In genomic region chr15:60396964-60397771, GRCh38 we compare ENCODE assay signal across 8 cellular contexts. TPM values are rescaled to one million over a fixed set of nuclear protein-coding genes. Genes with fewer than 3 reads are reported as not detected.
DNase-seq lines count a peak whose midpoint lies in the region; ATAC-seq and TF ChIP-seq lines count a peak whose summit lies in the region.

No MANE protein-coding gene starts in this region.

- peaks cover 17% of the 10 kb centered on the region for H3K4me1 ChIP-seq in OCI-LY1 (ENCODE audit: insufficient read depth, low read length, severe bottlenecking)

- H4K20me1 ChIP-seq in OCI-LY1 (ENCODE audit: insufficient read depth, low read length): no peaks in the 10 kb centered on the region

- ATAC-seq in GM18867 (IDR thresholded peaks at IDR 0.05; ENCODE audit: unreplicated experiment): peak; percentile 69
- ATAC-seq in HG03045 (IDR thresholded peaks at IDR 0.05; ENCODE audit: unreplicated experiment): peak; percentile 69
- ATAC-seq in omental fat pad (ENCODE audit: low FRiP score): peak; percentile 23

- no peaks in the 10 kb centered on the region for H3K9me2 ChIP-seq in OCI-LY1 (ENCODE audit: low read depth, low read length)

- no peak overlapping the region for H3K27ac ChIP-seq in OCI-LY1 (ENCODE audit: low read depth, low read length, poor library complexity, severe bottlenecking)

- peak overlapping the region; percentile 75 for H3K4me2 ChIP-seq in OCI-LY1 (ENCODE audit: low read length)

- H3K4me3 ChIP-seq in OCI-LY1 (ENCODE audit: low read depth, low read length, poor library complexity, severe bottlenecking) (peak overlapping the region; percentile 62), fibroblast of the aortic adventitia (ENCODE audit: low read depth, low read length) (peak overlapping the region; percentile 97)

- H3K9ac ChIP-seq in OCI-LY1 (ENCODE audit: low read length): peak overlapping the region; percentile 43

- DNase-seq in AG08396 (ENCODE audit: low spot score) (peak; percentile 57), activated T-helper 1 cell treated with Interleukin-2 at 50 U/mL for 16 hours (ENCODE audit: low read depth) (peak; percentile 25), fibroblast of the aortic adventitia (ENCODE audit: low read depth) (peak; percentile 70), omental fat pad (ENCODE audit: low spot score) (peak; percentile 43), midbrain (lab: John Stamatoyannopoulos, UW) (no peak)

- TF ChIP-seq CTCF in OCI-LY1 (IDR thresholded peaks at IDR 0.05; ENCODE audit: low read length): no peak
- no peak for TF ChIP-seq CTCF in fibroblast of the aortic adventitia (IDR thresholded peaks at IDR 0.05; ENCODE audit: insufficient read depth, low read length)
- TF ChIP-seq CTCF in omental fat pad (IDR thresholded peaks at IDR 0.05): no peak

- no peak overlapping the region for H2AFZ ChIP-seq in OCI-LY1 (ENCODE audit: low read length)

- no peaks in the 10 kb centered on the region for H3F3A ChIP-seq in OCI-LY1 (ENCODE audit: insufficient read depth, low read length)

- H3K9me3 ChIP-seq in OCI-LY1 (ENCODE audit: low read length): no peaks in the 10 kb centered on the region

- no peaks in the 10 kb centered on the region for H3K36me3 ChIP-seq in OCI-LY1 (ENCODE audit: insufficient read depth, low read length)

- H3K27me3 ChIP-seq in OCI-LY1 (ENCODE audit: insufficient read depth, low read length): no peaks in the 10 kb centered on the region

- no peaks in the 10 kb centered on the region for H3K79me2 ChIP-seq in OCI-LY1 (ENCODE audit: insufficient read depth, low read length)

RNA-seq across cellular contexts. Expression of gene ANXA2, which starts 0.6 kb away (rescaled TPM):
- total RNA-seq in fibroblast of the aortic adventitia (ENCODE audit: low replicate concordance) (2,605 and 3,136 TPM in 2 replicates), omental fat pad (1,000 to 10,000 TPM in 3 of 4 donors, 100 to 1,000 TPM in 1; 907 to 1,545 (median 1,123) TPM)
